15 cellular contexts compared by ENCODE assay signal in the genomic region with DNA sequence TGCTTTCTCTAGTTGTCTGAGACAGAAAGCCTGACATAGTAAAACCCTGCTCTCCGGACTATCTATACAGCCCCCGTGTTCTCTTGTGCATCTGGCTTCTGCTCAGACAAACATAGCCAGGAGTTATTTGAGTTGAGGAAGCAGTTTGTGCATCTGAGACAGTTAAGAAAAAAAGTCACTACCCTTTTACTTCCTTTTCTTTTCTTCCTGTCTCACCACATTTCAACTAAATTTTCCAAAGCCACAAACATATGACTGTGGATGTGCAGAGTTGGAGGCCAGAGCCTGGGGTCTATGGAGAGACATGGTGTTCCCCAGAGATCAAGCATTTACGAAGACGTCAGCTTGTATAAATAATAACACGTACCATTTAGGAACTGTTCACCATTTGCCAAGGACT.
DNase-seq lines count a peak whose midpoint lies in the region; TF ChIP-seq lines count a peak whose summit lies in the region.
"Had no signal": no experiment of that assay in that cellular context is flagged by ENCODE, and none has a peak within 500 bp of the region (broad histone marks: within the 10 kb centered on the region; RNA-seq: fewer than 3 reads in every experiment).

No MANE protein-coding gene starts in this region.

- H2BK15ac ChIP-seq in mesendoderm (replicated peaks; ENCODE audit: low read depth), result no peak overlapping the region

- peak overlapping the region; percentile 62 to 83 (median 74) for H3K4me2 ChIP-seq in BLaER1 treated with 17β-estradiol and CSF1 and Interleukin-3, amounts not matched to agents 10 nM and 100 nM
- H3K4me2 ChIP-seq in trophoblast cell (ENCODE audit: low read length) (no peak overlapping the region), mesendoderm (ENCODE audit: low read length) (no peak overlapping the region)

- H2BK5ac ChIP-seq in trophoblast cell (ENCODE audit: low read depth, low read length, poor library complexity) (no peak overlapping the region), mesendoderm (ENCODE audit: low read length) (no peak overlapping the region)

- peak overlapping the region; percentile 96 for H4K91ac ChIP-seq in trophoblast cell (ENCODE audit: low read depth, low read length)

- no peaks in the 10 kb centered on the region for H4K20me1 ChIP-seq in BLaER1 treated with 17β-estradiol and CSF1 and Interleukin-3, amounts not matched to agents 10 nM and 100 nM

- peaks cover 34% of the 10 kb centered on the region for H3K79me1 ChIP-seq in trophoblast cell (ENCODE audit: low read length)
- no peaks in the 10 kb centered on the region for H3K79me1 ChIP-seq in mesendoderm (ENCODE audit: low read length)

- H3K18ac ChIP-seq in trophoblast cell (ENCODE audit: low read length) (no peak overlapping the region), mesendoderm (ENCODE audit: low read length) (no peak overlapping the region)

- H3K27me3 ChIP-seq in BLaER1 treated with 17β-estradiol and CSF1 and Interleukin-3, amounts not matched to agents 10 nM and 100 nM, result no peaks in the 10 kb centered on the region
- H3K27me3 ChIP-seq in trophoblast cell (ENCODE audit: insufficient read depth, low read length) (no peaks in the 10 kb centered on the region), mesendoderm (ENCODE audit: insufficient read depth, low read length, poor library complexity) (no peaks in the 10 kb centered on the region)
- H3K27me3 ChIP-seq: brain microvascular endothelial cell, left lung, upper lobe of left lung had no signal

- peak overlapping the region in 7 of 11 experiments; percentile 13 to 56 (median 32); a peak in 10 of 22 replicates for H3K9ac ChIP-seq in BLaER1 treated with 17β-estradiol and CSF1 and Interleukin-3, amounts not matched to agents 10 nM and 100 nM
- H3K9ac ChIP-seq in trophoblast cell (ENCODE audit: low read length), result no peak overlapping the region
- no peak overlapping the region for H3K9ac ChIP-seq in mesendoderm (ENCODE audit: low read length)

- no peak for TF ChIP-seq CTCF in NB4 (IDR thresholded peaks at IDR 0.05; ENCODE audit: low read depth, low read length)
- no peak for TF ChIP-seq CTCF in fibroblast of mammary gland (conservative IDR thresholded peaks at IDR 0.05; ENCODE audit: control insufficient read depth, insufficient read depth, low read depth, low read length)

- H2BK120ac ChIP-seq in trophoblast cell (ENCODE audit: insufficient read depth, low read length, poor library complexity) (peak overlapping the region; percentile 85), mesendoderm (ENCODE audit: low read depth, low read length) (no peak overlapping the region)

- H3K4me3 ChIP-seq in BLaER1 treated with 17β-estradiol and CSF1 and Interleukin-3, amounts not matched to agents 10 nM and 100 nM, result no peak overlapping the region
- no peak overlapping the region for H3K4me3 ChIP-seq in NB4 (ENCODE audit: low read depth, low read length)
- H3K4me3 ChIP-seq in fibroblast of mammary gland (ENCODE audit: control insufficient read depth, low read depth, low read length), result no peak overlapping the region
- no peak overlapping the region for H3K4me3 ChIP-seq in trophoblast cell (ENCODE audit: low read depth, low read length)
- no peak overlapping the region for H3K4me3 ChIP-seq in mesendoderm (ENCODE audit: low read length)
- H3K4me3 ChIP-seq: left lung, upper lobe of left lung had no signal

- no CpG with 5 or more reads among the region's 5 CpGs for WGBS in trophoblast cell (ENCODE audit: extremely low coverage, insufficient coverage, insufficient read length)
- no CpG with 5 or more reads among the region's 5 CpGs for WGBS in mesendoderm (ENCODE audit: extremely low coverage, insufficient coverage, low lambda C conversion rate)

- no peak for TF ChIP-seq POLR2A in NB4 (IDR thresholded peaks at IDR 0.05; ENCODE audit: extremely low read depth, insufficient read length)

- H3K9me3 ChIP-seq in BLaER1 treated with 17β-estradiol and CSF1 and Interleukin-3, amounts not matched to agents 10 nM and 100 nM (replicated peaks in 1 of 11), result no peaks in the 10 kb centered on the region
- H3K9me3 ChIP-seq in trophoblast cell (ENCODE audit: insufficient read depth, low read depth, low read length), result no peaks in the 10 kb centered on the region
- H3K9me3 ChIP-seq: left lung, upper lobe of left lung had no signal

- H3K79me2 ChIP-seq in trophoblast cell (ENCODE audit: control insufficient read depth, insufficient read depth, low read length, poor library complexity), result no peaks in the 10 kb centered on the region
- no peaks in the 10 kb centered on the region for H3K79me2 ChIP-seq in mesendoderm (ENCODE audit: control insufficient read depth, insufficient read depth, low read length)

- peak overlapping the region; percentile 40 to 76 (median 62); a peak in 20 of 22 replicates for H3K27ac ChIP-seq in BLaER1 treated with 17β-estradiol and CSF1 and Interleukin-3, amounts not matched to agents 10 nM and 100 nM
- H3K27ac ChIP-seq in trophoblast cell (ENCODE audit: low read depth, low read length) (peak overlapping the region; percentile 74), mesendoderm (ENCODE audit: low read depth, low read length) (no peak overlapping the region)
- H3K27ac ChIP-seq: brain microvascular endothelial cell, left lung had no signal

- H3K4me1 ChIP-seq in BLaER1 treated with 17β-estradiol and CSF1 and Interleukin-3, amounts not matched to agents 10 nM and 100 nM, result peaks cover 41 to 77% (median 51%) of the 10 kb centered on the region in 10 experiments
- H3K4me1 ChIP-seq in trophoblast cell (ENCODE audit: control insufficient read depth in 1 of 2, insufficient read depth in 2 of 2, low read length in 2 of 2) (peaks cover 19 to 32% of the 10 kb centered on the region in 2 experiments), mesendoderm (ENCODE audit: control insufficient read depth, low read depth, low read length) (peaks cover 7% of the 10 kb centered on the region)

- H4K12ac ChIP-seq in trophoblast cell (ENCODE audit: low read depth, low read length), result no peak overlapping the region

- H2AFZ ChIP-seq in trophoblast cell (ENCODE audit: insufficient read depth, low read length, poor library complexity), result no peak overlapping the region

- H4K5ac ChIP-seq in mesendoderm (ENCODE audit: low read length), result no peak overlapping the region

- H2BK12ac ChIP-seq in trophoblast cell (ENCODE audit: low read length), result peak overlapping the region; percentile 91

- H3K14ac ChIP-seq in trophoblast cell (ENCODE audit: low read length), result peak overlapping the region; percentile 80

- DNase-seq in NB4 (ENCODE audit: low read depth) (peak; percentile 44), fibroblast of mammary gland (ENCODE audit: low read depth) (peak; percentile 42), trophoblast cell (no peak), DMS79 (lab: John Stamatoyannopoulos, UW) (no peak), mesendoderm (no peak), activated gamma-delta T cell treated with Interleukin-2 at 50 U/mL for 16 hours (no peak)
- DNase-seq in stimulated activated naive CD4-positive, alpha-beta T cell treated with Interleukin-2 at 50 U/mL for 16 hours (lab: John Stamatoyannopoulos, UW), result no peak
- DNase-seq: activated CD4-positive, CD25-positive, alpha-beta regulatory T cell; activated naive CD4-positive, alpha-beta T cell treated with anti-CD3 and anti-CD28 coated beads for 36 hours; brain microvascular endothelial cell; left lung; NCI-H526; SHP77 treated with DMSO at 0.1 percent for 48 hours; upper lobe of left lung had no signal

- H3K4ac ChIP-seq in trophoblast cell (ENCODE audit: low read depth, low read length) (no peak overlapping the region), mesendoderm (ENCODE audit: low read depth, low read length) (no peak overlapping the region)

- no peak overlapping the region for H2AK5ac ChIP-seq in trophoblast cell (ENCODE audit: low read length)
- no peak overlapping the region for H2AK5ac ChIP-seq in mesendoderm (ENCODE audit: low read length)

- H4K8ac ChIP-seq in trophoblast cell (ENCODE audit: low read depth, low read length) (no peak overlapping the region), mesendoderm (ENCODE audit: low read depth, low read length) (no peak overlapping the region)

- no peak overlapping the region for H3K56ac ChIP-seq in mesendoderm (ENCODE audit: low read length)

- H3K36me3 ChIP-seq in BLaER1 treated with 17β-estradiol and CSF1 and Interleukin-3, amounts not matched to agents 10 nM and 100 nM, result no peaks in the 10 kb centered on the region
- H3K36me3 ChIP-seq in trophoblast cell (ENCODE audit: control insufficient read depth in 1 of 2, insufficient read depth in 2 of 2, low read length in 2 of 2), result no peaks in the 10 kb centered on the region
- no peaks in the 10 kb centered on the region for H3K36me3 ChIP-seq in mesendoderm (ENCODE audit: control insufficient read depth, insufficient read depth, low read length)
- H3K36me3 ChIP-seq: brain microvascular endothelial cell, left lung, upper lobe of left lung had no signal

- H3K23ac ChIP-seq in trophoblast cell (ENCODE audit: low read length) (no peak overlapping the region), mesendoderm (ENCODE audit: low read length) (no peak overlapping the region)

Comparison
In these comparisons a context has a peak if more than half of its experiments do, and no peak if none do; other contexts are left out.
1. H3K4me2 ChIP-seq: peak in BLaER1 treated with 17β-estradiol and CSF1 and Interleukin-3, amounts not matched to agents 10 nM and 100 nM (11 of 11); none in trophoblast cell (single experiment) and mesendoderm (single experiment).
2. H3K9ac ChIP-seq: peak in BLaER1 treated with 17β-estradiol and CSF1 and Interleukin-3, amounts not matched to agents 10 nM and 100 nM (7 of 11); none in trophoblast cell (single experiment) and mesendoderm (single experiment).
3. DNase-seq: peak in NB4 (single experiment) and fibroblast of mammary gland (single experiment); none in trophoblast cell (0 of 2), stimulated activated naive CD4-positive, alpha-beta T cell treated with Interleukin-2 at 50 U/mL for 16 hours (single experiment), DMS79 (single experiment), mesendoderm (single experiment) and activated gamma-delta T cell treated with Interleukin-2 at 50 U/mL for 16 hours (single experiment).